1 cellular context compared by ENCODE assay signal in the genomic region with DNA sequence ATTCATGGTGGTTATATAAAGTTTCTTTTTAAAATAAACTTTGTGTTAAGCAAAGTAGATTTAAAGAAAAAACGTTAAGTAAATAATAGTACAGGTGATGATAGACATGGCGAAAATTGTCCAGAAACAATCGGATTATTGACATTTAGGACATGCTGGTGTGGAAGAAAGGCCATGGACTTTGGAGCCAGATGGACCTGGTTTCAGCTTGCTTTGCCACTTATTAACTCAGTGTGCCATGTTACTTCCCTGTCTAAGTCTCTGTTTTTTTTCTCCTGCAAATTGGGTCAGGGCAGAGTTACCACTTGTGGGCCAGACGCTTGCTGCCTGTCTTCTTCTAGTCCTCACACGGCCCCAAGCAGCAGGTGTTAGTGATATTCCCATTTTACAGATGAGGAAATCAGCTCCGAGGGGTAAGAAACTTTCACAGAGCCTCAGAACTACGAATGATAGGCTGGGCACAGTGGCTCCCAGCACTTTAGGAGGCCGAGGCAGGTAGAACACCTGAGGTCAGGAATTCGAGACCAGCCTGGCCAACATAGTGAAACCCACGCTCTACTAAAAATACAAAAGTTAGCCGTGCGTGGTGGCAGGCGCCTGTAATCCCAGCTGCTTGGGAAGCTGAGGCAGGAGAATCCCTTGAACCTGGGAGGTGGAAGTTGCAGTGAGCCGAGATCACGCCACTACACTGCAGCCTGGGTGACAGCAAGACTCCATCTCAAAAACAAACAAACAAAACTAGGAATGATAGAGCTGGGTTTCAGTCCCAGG.
TF ChIP-seq lines count a peak whose summit lies in the region.

No MANE protein-coding gene starts in this region.

TF ChIP-seq in HepG2, 621 proteins besides CTCF, POLR2A, EP300 and RAD21 (continued from another document and continues in another):
- TF ChIP-seq, protein P1, sequence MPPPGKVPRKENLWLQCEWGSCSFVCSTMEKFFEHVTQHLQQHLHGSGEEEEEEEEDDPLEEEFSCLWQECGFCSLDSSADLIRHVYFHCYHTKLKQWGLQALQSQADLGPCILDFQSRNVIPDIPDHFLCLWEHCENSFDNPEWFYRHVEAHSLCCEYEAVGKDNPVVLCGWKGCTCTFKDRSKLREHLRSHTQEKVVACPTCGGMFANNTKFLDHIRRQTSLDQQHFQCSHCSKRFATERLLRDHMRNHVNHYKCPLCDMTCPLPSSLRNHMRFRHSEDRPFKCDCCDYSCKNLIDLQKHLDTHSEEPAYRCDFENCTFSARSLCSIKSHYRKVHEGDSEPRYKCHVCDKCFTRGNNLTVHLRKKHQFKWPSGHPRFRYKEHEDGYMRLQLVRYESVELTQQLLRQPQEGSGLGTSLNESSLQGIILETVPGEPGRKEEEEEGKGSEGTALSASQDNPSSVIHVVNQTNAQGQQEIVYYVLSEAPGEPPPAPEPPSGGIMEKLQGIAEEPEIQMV (CRISPR knock-in tag; IDR thresholded peaks at IDR 0.05; ENCODE audit: low read depth) = 0 out of 2 replicates have a peak, but pooled peaks have one; percentile 48
- TF ChIP-seq ZNF224 (CRISPR knock-in tag; IDR thresholded peaks at IDR 0.05) = 0 out of 2 replicates have a peak, but pooled peaks have one; percentile 20
- TF ChIP-seq ZNF737 (CRISPR knock-in tag; IDR thresholded peaks at IDR 0.05; ENCODE audit: borderline replicate concordance) = no peak
- TF ChIP-seq LCORL (IDR thresholded peaks at IDR 0.05) = peak; percentile 80
- peak; percentile 94 for TF ChIP-seq LCORL (CRISPR knock-in tag; IDR thresholded peaks at IDR 0.05)
- TF ChIP-seq ZNF335 (CRISPR knock-in tag; IDR thresholded peaks at IDR 0.05) = peak; percentile 61; the same call in 1 of the 2 replicates
- peak; percentile 95; the same call in 1 of the 2 replicates for TF ChIP-seq ZNF83 (CRISPR knock-in tag; IDR thresholded peaks at IDR 0.05; ENCODE audit: borderline replicate concordance)
- TF ChIP-seq TARDBP (CRISPR knock-in tag; IDR thresholded peaks at IDR 0.05) = peak; percentile 96
- TF ChIP-seq ZSCAN9 (CRISPR knock-in tag; IDR thresholded peaks at IDR 0.05; ENCODE audit: borderline replicate concordance) = peak; percentile 54; the same call in 1 of the 2 replicates
- no peak for TF ChIP-seq RFXANK (CRISPR knock-in tag; IDR thresholded peaks at IDR 0.05)
- no peak for TF ChIP-seq EEA1 (CRISPR knock-in tag; IDR thresholded peaks at IDR 0.05; ENCODE audit: borderline replicate concordance)
- peak; percentile 73 for TF ChIP-seq CEBPG (CRISPR knock-in tag; IDR thresholded peaks at IDR 0.05)
- TF ChIP-seq ZNF354B (CRISPR knock-in tag; IDR thresholded peaks at IDR 0.05) = no peak
- TF ChIP-seq, protein P2, sequence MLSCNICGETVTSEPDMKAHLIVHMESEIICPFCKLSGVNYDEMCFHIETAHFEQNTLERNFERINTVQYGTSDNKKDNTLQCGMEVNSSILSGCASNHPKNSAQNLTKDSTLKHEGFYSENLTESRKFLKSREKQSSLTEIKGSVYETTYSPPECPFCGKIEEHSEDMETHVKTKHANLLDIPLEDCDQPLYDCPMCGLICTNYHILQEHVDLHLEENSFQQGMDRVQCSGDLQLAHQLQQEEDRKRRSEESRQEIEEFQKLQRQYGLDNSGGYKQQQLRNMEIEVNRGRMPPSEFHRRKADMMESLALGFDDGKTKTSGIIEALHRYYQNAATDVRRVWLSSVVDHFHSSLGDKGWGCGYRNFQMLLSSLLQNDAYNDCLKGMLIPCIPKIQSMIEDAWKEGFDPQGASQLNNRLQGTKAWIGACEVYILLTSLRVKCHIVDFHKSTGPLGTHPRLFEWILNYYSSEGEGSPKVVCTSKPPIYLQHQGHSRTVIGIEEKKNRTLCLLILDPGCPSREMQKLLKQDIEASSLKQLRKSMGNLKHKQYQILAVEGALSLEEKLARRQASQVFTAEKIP (CRISPR knock-in tag; IDR thresholded peaks at IDR 0.05; ENCODE audit: borderline replicate concordance) = no peak
- peak; percentile 99 for TF ChIP-seq ASH2L (IDR thresholded peaks at IDR 0.05; ENCODE audit: insufficient read length, low read depth, low read length)
- TF ChIP-seq, protein P3, sequence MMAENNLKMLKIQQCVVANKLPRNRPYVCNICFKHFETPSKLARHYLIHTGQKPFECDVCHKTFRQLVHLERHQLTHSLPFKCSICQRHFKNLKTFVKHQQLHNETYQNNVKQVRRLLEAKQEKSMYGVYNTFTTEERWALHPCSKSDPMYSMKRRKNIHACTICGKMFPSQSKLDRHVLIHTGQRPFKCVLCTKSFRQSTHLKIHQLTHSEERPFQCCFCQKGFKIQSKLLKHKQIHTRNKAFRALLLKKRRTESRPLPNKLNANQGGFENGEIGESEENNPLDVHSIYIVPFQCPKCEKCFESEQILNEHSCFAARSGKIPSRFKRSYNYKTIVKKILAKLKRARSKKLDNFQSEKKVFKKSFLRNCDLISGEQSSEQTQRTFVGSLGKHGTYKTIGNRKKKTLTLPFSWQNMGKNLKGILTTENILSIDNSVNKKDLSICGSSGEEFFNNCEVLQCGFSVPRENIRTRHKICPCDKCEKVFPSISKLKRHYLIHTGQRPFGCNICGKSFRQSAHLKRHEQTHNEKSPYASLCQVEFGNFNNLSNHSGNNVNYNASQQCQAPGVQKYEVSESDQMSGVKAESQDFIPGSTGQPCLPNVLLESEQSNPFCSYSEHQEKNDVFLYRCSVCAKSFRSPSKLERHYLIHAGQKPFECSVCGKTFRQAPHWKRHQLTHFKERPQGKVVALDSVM (CRISPR knock-in tag; IDR thresholded peaks at IDR 0.05) = peak; percentile 49; the same call in 1 of the 2 replicates
- peak; percentile 92 for TF ChIP-seq NAIF1 (CRISPR knock-in tag; IDR thresholded peaks at IDR 0.05; ENCODE audit: borderline replicate concordance)
- TF ChIP-seq FOXO4 (CRISPR knock-in tag; conservative IDR thresholded peaks at IDR 0.05) = no peak
- TF ChIP-seq, protein P4, sequence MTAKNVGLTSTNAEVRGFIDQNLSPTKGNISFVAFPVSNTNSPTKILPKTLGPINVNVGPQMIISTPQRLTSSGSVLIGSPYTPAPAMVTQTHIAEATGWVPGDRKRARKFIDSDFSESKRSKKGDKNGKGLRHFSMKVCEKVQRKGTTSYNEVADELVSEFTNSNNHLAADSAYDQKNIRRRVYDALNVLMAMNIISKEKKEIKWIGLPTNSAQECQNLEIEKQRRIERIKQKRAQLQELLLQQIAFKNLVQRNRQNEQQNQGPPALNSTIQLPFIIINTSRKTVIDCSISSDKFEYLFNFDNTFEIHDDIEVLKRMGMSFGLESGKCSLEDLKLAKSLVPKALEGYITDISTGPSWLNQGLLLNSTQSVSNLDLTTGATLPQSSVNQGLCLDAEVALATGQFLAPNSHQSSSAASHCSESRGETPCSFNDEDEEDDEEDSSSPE (CRISPR knock-in tag; IDR thresholded peaks at IDR 0.05) = peak; percentile 62; the same call in 1 of the 2 replicates
- peak; percentile 50 for TF ChIP-seq IRF9 (CRISPR knock-in tag; IDR thresholded peaks at IDR 0.05; ENCODE audit: borderline replicate concordance)
- TF ChIP-seq, protein P5, sequence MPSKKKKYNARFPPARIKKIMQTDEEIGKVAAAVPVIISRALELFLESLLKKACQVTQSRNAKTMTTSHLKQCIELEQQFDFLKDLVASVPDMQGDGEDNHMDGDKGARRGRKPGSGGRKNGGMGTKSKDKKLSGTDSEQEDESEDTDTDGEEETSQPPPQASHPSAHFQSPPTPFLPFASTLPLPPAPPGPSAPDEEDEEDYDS (CRISPR knock-in tag; IDR thresholded peaks at IDR 0.05) = peak; percentile 85
- no peak; the same call in 1 of the 2 replicates for TF ChIP-seq HIVEP1 (CRISPR knock-in tag; IDR thresholded peaks at IDR 0.05)
- TF ChIP-seq KLF12 (CRISPR knock-in tag; IDR thresholded peaks at IDR 0.05; ENCODE audit: borderline replicate concordance) = no peak
- TF ChIP-seq ZNF687 (CRISPR knock-in tag; IDR thresholded peaks at IDR 0.05) = peak; percentile 71
- peak; percentile 66; the same call in 1 of the 2 replicates for TF ChIP-seq ZNF44 (CRISPR knock-in tag; IDR thresholded peaks at IDR 0.05)
- TF ChIP-seq ZBTB7B (CRISPR knock-in tag; IDR thresholded peaks at IDR 0.05) = peak; percentile 70
- TF ChIP-seq, protein P6, sequence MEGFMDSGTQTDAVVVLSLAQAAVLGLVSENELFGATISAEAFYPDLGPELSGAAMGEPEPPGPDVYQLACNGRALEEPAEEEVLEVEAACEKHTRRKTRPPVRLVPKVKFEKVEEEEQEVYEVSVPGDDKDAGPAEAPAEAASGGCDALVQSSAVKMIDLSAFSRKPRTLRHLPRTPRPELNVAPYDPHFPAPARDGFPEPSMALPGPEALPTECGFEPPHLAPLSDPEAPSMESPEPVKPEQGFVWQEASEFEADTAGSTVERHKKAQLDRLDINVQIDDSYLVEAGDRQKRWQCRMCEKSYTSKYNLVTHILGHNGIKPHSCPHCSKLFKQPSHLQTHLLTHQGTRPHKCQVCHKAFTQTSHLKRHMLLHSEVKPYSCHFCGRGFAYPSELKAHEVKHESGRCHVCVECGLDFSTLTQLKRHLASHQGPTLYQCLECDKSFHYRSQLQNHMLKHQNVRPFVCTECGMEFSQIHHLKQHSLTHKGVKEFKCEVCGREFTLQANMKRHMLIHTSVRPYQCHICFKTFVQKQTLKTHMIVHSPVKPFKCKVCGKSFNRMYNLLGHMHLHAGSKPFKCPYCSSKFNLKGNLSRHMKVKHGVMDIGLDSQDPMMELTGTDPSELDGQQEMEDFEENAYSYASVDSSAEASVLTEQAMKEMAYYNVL (CRISPR knock-in tag; IDR thresholded peaks at IDR 0.05; ENCODE audit: borderline replicate concordance) = peak; percentile 67; the same call in 1 of the 2 replicates
- no peak for TF ChIP-seq CCDC6 (CRISPR knock-in tag; IDR thresholded peaks at IDR 0.05)
- TF ChIP-seq ARID4A (CRISPR knock-in tag; IDR thresholded peaks at IDR 0.05; ENCODE audit: borderline replicate concordance) = peak; percentile 79; the same call in 1 of the 2 replicates
- TF ChIP-seq CBX1 (IDR thresholded peaks at IDR 0.05; ENCODE audit: low read depth) = no peak
- TF ChIP-seq ZNF713 (CRISPR knock-in tag; IDR thresholded peaks at IDR 0.05) = peak; percentile 87; the same call in 1 of the 2 replicates
